In the genomic region with DNA sequence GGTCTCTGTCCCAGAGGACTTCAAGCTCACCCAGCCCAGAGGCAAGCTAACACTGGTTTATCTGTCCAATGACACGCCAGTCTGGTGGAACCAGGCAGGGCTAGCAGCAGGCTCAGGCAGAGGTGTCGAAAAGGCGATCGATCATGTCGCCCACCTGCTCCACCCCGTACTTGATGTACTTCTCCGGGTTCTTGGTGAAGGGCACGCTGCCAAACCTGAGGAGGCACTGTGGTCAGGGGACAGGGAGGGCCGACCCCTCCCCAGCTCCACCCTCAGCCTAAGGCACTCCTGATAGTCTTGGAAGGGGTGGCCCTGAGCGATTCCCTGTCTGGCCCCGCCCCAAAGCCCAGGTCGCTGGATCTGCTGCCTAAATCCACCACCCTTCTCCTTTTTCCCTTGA, we compare ENCODE assay signal across 30 cellular contexts. TPM values are rescaled to one million over a fixed set of nuclear protein-coding genes. Genes with fewer than 3 reads are reported as not detected.
DNase-seq lines count a peak whose midpoint lies in the region; ATAC-seq and TF ChIP-seq lines count a peak whose summit lies in the region.
"Had no signal": no experiment of that assay in that cellular context is flagged by ENCODE, and none has a peak within 500 bp of the region (broad histone marks: within the 10 kb centered on the region; RNA-seq: fewer than 3 reads in every experiment).

No MANE protein-coding gene starts in this region.

- no peak for TF ChIP-seq CTCF in SK-N-SH (IDR thresholded peaks at IDR 0.05)
- no peak for TF ChIP-seq CTCF in RWPE1 (conservative IDR thresholded peaks at IDR 0.05; ENCODE audit: low read depth)
- TF ChIP-seq CTCF in mesothelial cell of epicardium (IDR thresholded peaks at IDR 0.05; ENCODE audit: unreplicated experiment), result no peak
- no peak for TF ChIP-seq CTCF in foreskin fibroblast (IDR thresholded peaks at IDR 0.05; ENCODE audit: low read depth, low read length)

- peaks cover 16% of the 10 kb centered on the region for H3K27me3 Mint-ChIP-seq in mesothelial cell of epicardium (ENCODE audit: low read depth)
- H3K27me3 Mint-ChIP-seq in CD4-positive, alpha-beta memory T cell, result no peaks in the 10 kb centered on the region

- peaks cover 0 to 23% of the 10 kb centered on the region in 2 experiments; a peak in 1 of 4 replicates for H3K4me1 ChIP-seq in SK-N-SH (ENCODE audit: control insufficient read depth in 1 of 2, insufficient read depth in 2 of 2, low read depth in 1 of 2, low read length in 1 of 2)
- peaks cover 13% of the 10 kb centered on the region for H3K4me1 ChIP-seq in CD4-positive, alpha-beta memory T cell (ENCODE audit: insufficient read depth, low read length)

- no peak overlapping the region for H3K4me2 ChIP-seq in SK-N-SH

- peaks cover 18% of the 10 kb centered on the region for H3F3A ChIP-seq in SK-N-SH (replicated peaks; ENCODE audit: insufficient read depth)

- no peak overlapping the region for H3K9ac ChIP-seq in SK-N-SH

- no peaks in the 10 kb centered on the region for H3K9me3 ChIP-seq in SK-N-SH
- H3K9me3 ChIP-seq in CD4-positive, alpha-beta memory T cell (ENCODE audit: control insufficient read depth in 1 of 2, low read length in 2 of 2), result no peaks in the 10 kb centered on the region

- intact Hi-C loops in CD4-positive, alpha-beta memory T cell (cut with micrococcal nuclease), result no loop called here

- no peak for ATAC-seq in SK-N-SH treated with all-trans-retinoic acid at 6 μM for 48 hours
- ATAC-seq: GM12878, HCT116, K562 had no signal

- H4K20me1 ChIP-seq in SK-N-SH (ENCODE audit: insufficient read depth), result no peaks in the 10 kb centered on the region; the same call in 1 of the 2 replicates

- TF ChIP-seq RAD21 in SK-N-SH (IDR thresholded peaks at IDR 0.05; ENCODE audit: low read length), result no peak

- no peaks in the 10 kb centered on the region for H3K9me2 ChIP-seq in SK-N-SH

- WGBS in SK-N-SH (ENCODE audit: low lambda C conversion rate), result 92% methylated on average over 10 of the region's 12 CpGs

- DNase-seq in SK-N-SH (peak; percentile 27), DMS79 treated with DMSO at 0.1 percent for 48 hours (lab: John Stamatoyannopoulos, UW) (peak; percentile 43), RWPE1 (ENCODE audit: low spot score) (no peak), mesothelial cell of epicardium (ENCODE audit: low spot score in 2 of 2, unreplicated experiment in 2 of 2) (no peak), HuH-7.5 (ENCODE audit: low spot score) (no peak), foreskin fibroblast (no peak)
- DNase-seq in CD4-positive, alpha-beta memory T cell, result no peak
- DNase-seq: DMS53; EL; GDM1; Kasumi-1; NCI-H1092 treated with DMSO at 0.1 percent for 48 hours; NCI-H1436; NCI-H187; NCI-H2081 treated with DMSO at 0.1 percent for 48 hours; NCI-H446 treated with DMSO at 0.1 percent for 48 hours; NCI-H526; NK-92 treated with Interleukin-12 subunit alpha and Interleukin-12 subunit beta, amount 100 ng/mL, for 24 hours; RPMI8226; SHP77; SW 1271 had no signal

- H3K4me3 ChIP-seq in SK-N-SH (ENCODE audit: low read depth in 2 of 2, low read length in 1 of 2) (no peak overlapping the region), foreskin fibroblast (ENCODE audit: low read depth in 1 of 2, low read length in 2 of 2) (no peak overlapping the region)
- no peak overlapping the region for H3K4me3 ChIP-seq in CD4-positive, alpha-beta memory T cell (ENCODE audit: low read length in 2 of 2)
- H3K4me3 ChIP-seq: GM12878, K562 had no signal

- TF ChIP-seq EP300 in SK-N-SH (IDR thresholded peaks at IDR 0.05; ENCODE audit: borderline replicate concordance in 1 of 2, low read depth in 1 of 2, low read length in 1 of 2), result no peak

- POLR2A ChIA-PET in SK-N-SH (lab: Yijun Ruan, JAX), result interaction anchor here (0.6 to 0.9 kb wide), 2 partner anchors 9 to 211 kb away, joined by 3 to 4 read pairs; no protein-coding TSS in a partner anchor
- POLR2A ChIA-PET in RWPE1 (lab: Yijun Ruan, JAX; ENCODE audit: low non-redundant PET), result interaction anchor here (1.2 kb wide), 1 partner anchor 20 kb away, joined by 3 read pairs; the partner anchor contains the start of gene EXOC7
- POLR2A ChIA-PET in CD4-positive, alpha-beta memory T cell (lab: Charles Lee; ENCODE audit: partially characterized antibody), result no interaction called here

- no peaks in the 10 kb centered on the region for H3K9me3 Mint-ChIP-seq in mesothelial cell of epicardium
- no peaks in the 10 kb centered on the region for H3K9me3 Mint-ChIP-seq in CD4-positive, alpha-beta memory T cell

- H3K79me2 ChIP-seq in SK-N-SH (ENCODE audit: insufficient read depth), result no peaks in the 10 kb centered on the region

- peak overlapping the region; percentile 56 for H3K27ac Mint-ChIP-seq in mesothelial cell of epicardium
- H3K27ac Mint-ChIP-seq in CD4-positive, alpha-beta memory T cell, result peak overlapping the region in 2 of 7 donors; percentile 22 to 24

- H3K27ac ChIP-seq in SK-N-SH (ENCODE audit: low read depth in 2 of 2, low read length in 1 of 2), result no peak overlapping the region
- H3K27ac ChIP-seq in RWPE1, result peak overlapping the region; percentile 34
- H3K27ac ChIP-seq in CD4-positive, alpha-beta memory T cell (ENCODE audit: low read depth, low read length), result no peak overlapping the region
- H3K27ac ChIP-seq: HL-60 had no signal

- H2AFZ ChIP-seq in SK-N-SH (ENCODE audit: low read depth), result no peak overlapping the region

- H3K27me3 ChIP-seq in SK-N-SH (ENCODE audit: insufficient read depth), result peaks cover 21% of the 10 kb centered on the region
- no peaks in the 10 kb centered on the region for H3K27me3 ChIP-seq in CD4-positive, alpha-beta memory T cell (ENCODE audit: insufficient read depth, low read length)

- H3K4me1 Mint-ChIP-seq in mesothelial cell of epicardium, result peaks cover 39% of the 10 kb centered on the region
- H3K4me1 Mint-ChIP-seq in CD4-positive, alpha-beta memory T cell, result peaks cover 8 to 24% (median 15%) of the 10 kb centered on the region in 4 donors

- peaks cover 9% of the 10 kb centered on the region for H3K36me3 Mint-ChIP-seq in mesothelial cell of epicardium
- peaks cover 6 to 38% of the 10 kb centered on the region in 2 donors for H3K36me3 Mint-ChIP-seq in CD4-positive, alpha-beta memory T cell

- no peak overlapping the region for H3K4me3 Mint-ChIP-seq in mesothelial cell of epicardium
- no peak overlapping the region for H3K4me3 Mint-ChIP-seq in CD4-positive, alpha-beta memory T cell

- CTCF ChIA-PET in SK-N-SH (lab: Yijun Ruan, JAX) (interaction anchor here (0.8 to 0.9 kb wide), 3 partner anchors 178 to 196 kb away, joined by 3 to 6 read pairs (median 5); no protein-coding TSS in a partner anchor), RWPE1 (lab: Yijun Ruan, JAX) (interaction anchor here (0.6 kb wide), 1 partner anchor 9 kb away, joined by 4 read pairs; no protein-coding TSS in a partner anchor)
- CTCF ChIA-PET in CD4-positive, alpha-beta memory T cell (lab: Charles Lee; ENCODE audit: partially characterized antibody), result no interaction called here

- H3K36me3 ChIP-seq in SK-N-SH (replicated peaks in 1 of 2; ENCODE audit: control insufficient read depth in 1 of 2, insufficient read depth in 2 of 2, low read length in 1 of 2), result peaks cover 24 to 61% of the 10 kb centered on the region in 2 experiments
- H3K36me3 ChIP-seq in CD4-positive, alpha-beta memory T cell (ENCODE audit: insufficient read depth, low read length), result peaks cover 49% of the 10 kb centered on the region

TF ChIP-seq in SK-N-SH, 30 proteins besides CTCF, POLR2A, EP300 and RAD21 (continues in another document):
- TF ChIP-seq YY1 (IDR thresholded peaks at IDR 0.05; ENCODE audit: low read depth), result no peak
- TF ChIP-seq RCOR1 (IDR thresholded peaks at IDR 0.05; ENCODE audit: low read length), result no peak

RNA-seq across cellular contexts. Expression of gene ZACN, which starts 4.6 kb away (rescaled TPM):
- polyA plus RNA-seq in SK-N-SH (2012; rRNA removed), result 0.03 TPM in 1 of 2 replicates, not detected in the other
- polyA plus RNA-seq in SK-N-SH (2012; cell fraction: cytosol; rRNA removed), result 0.01 TPM in 1 of 2 replicates, not detected in the other
- 0.12 and 0.26 TPM in 2 replicates for polyA plus RNA-seq in SK-N-SH (2012; cell fraction: nucleus; rRNA removed)
- total RNA-seq in mesothelial cell of epicardium, result 0.18 TPM in 1 of 3 replicates, not detected in the others
- under 1 TPM in 1 of 2 experiments, not detected in 1; 0.35 TPM for total RNA-seq in CD4-positive, alpha-beta memory T cell
- polyA plus RNA-seq in CD4-positive, alpha-beta memory T cell, result 1 to 10 TPM in 1 of 2 donors, not detected in 1; 1.0 TPM
- total RNA-seq: A172 had no signal
- polyA plus RNA-seq: H1, K562 had no signal

RNA-seq across cellular contexts. Expression of gene GALR2, which starts 9.0 kb away (rescaled TPM):
- 0.05 and 0.08 TPM in 2 replicates for polyA plus RNA-seq in SK-N-SH (2012; rRNA removed)
- polyA plus RNA-seq in SK-N-SH (2012; cell fraction: cytosol; rRNA removed), result 0.03 TPM in 2 replicates
- polyA plus RNA-seq in SK-N-SH (2012; cell fraction: nucleus; rRNA removed), result 0.08 and 0.15 TPM in 2 replicates
- total RNA-seq in mesothelial cell of epicardium, result not detected in 3 replicates
- total RNA-seq in CD4-positive, alpha-beta memory T cell, result not detected
- polyA plus RNA-seq in CD4-positive, alpha-beta memory T cell, result under 1 TPM in 1 of 2 donors, not detected in 1; 0.37 TPM
- total RNA-seq: A172, K562 had no signal
- polyA plus RNA-seq: BJ had no signal

RNA-seq across cellular contexts. Expression of gene SRP68, which starts 11.2 kb away (rescaled TPM):
- polyA plus RNA-seq in SK-N-SH (2012; rRNA removed), result 76.8 and 81.4 TPM in 2 replicates
- 74.4 and 76.2 TPM in 2 replicates for polyA plus RNA-seq in SK-N-SH (2012; cell fraction: cytosol; rRNA removed)
- 53.5 and 64.0 TPM in 2 replicates for polyA plus RNA-seq in SK-N-SH (2012; cell fraction: nucleus; rRNA removed)
- total RNA-seq in mesothelial cell of epicardium, result 74.9 to 80.5 TPM (median 80.1 TPM) in 3 replicates
- total RNA-seq in CD4-positive, alpha-beta memory T cell, result 10 to 100 TPM; 86.5 to 92.4 TPM
- polyA plus RNA-seq in CD4-positive, alpha-beta memory T cell, result 10 to 100 TPM; 59.1 to 84.9 TPM

RNA-seq across cellular contexts. Expression of gene EXOC7, which starts 20.1 kb away (rescaled TPM):
- polyA plus RNA-seq in SK-N-SH (2012; rRNA removed), result 129 and 167 TPM in 2 replicates
- polyA plus RNA-seq in SK-N-SH (2012; cell fraction: cytosol; rRNA removed), result 58.5 and 83.4 TPM in 2 replicates
- 364 and 387 TPM in 2 replicates for polyA plus RNA-seq in SK-N-SH (2012; cell fraction: nucleus; rRNA removed)
- total RNA-seq in mesothelial cell of epicardium, result 254 to 261 TPM (median 258 TPM) in 3 replicates
- total RNA-seq in CD4-positive, alpha-beta memory T cell, result 100 to 1,000 TPM; 183 to 184 TPM
- 10 to 100 TPM; 36.2 to 66.9 TPM for polyA plus RNA-seq in CD4-positive, alpha-beta memory T cell

RNA-seq across cellular contexts. Expression of gene EVPL, which starts 56.4 kb away (rescaled TPM):
- polyA plus RNA-seq in SK-N-SH (2012; rRNA removed), result 0.15 and 0.23 TPM in 2 replicates
- polyA plus RNA-seq in SK-N-SH (2012; cell fraction: cytosol; rRNA removed), result 0.09 and 0.16 TPM in 2 replicates
- polyA plus RNA-seq in SK-N-SH (2012; cell fraction: nucleus; rRNA removed), result 0.26 and 0.42 TPM in 2 replicates
- 0.16 to 0.47 TPM (median 0.25 TPM) in 3 replicates for total RNA-seq in mesothelial cell of epicardium
- total RNA-seq in CD4-positive, alpha-beta memory T cell, result not detected
- not detected for polyA plus RNA-seq in CD4-positive, alpha-beta memory T cell
- total RNA-seq: A172, M059J had no signal
- polyA plus RNA-seq: BJ, GM12878 had no signal

Comparison
In these comparisons a context has a peak if more than half of its experiments do, and no peak if none do; other contexts are left out.
1. DNase-seq: peak in SK-N-SH (single experiment) and DMS79 treated with DMSO at 0.1 percent for 48 hours (single experiment); none in RWPE1 (single experiment), mesothelial cell of epicardium (0 of 2), CD4-positive, alpha-beta memory T cell (0 of 5), HuH-7.5 (single experiment) and foreskin fibroblast (0 of 2).